ENCODE assay signal across 1 cellular context in genomic region chr2:224429441-224429810, GRCh38.
TF ChIP-seq lines count a peak whose summit lies in the region.

No MANE protein-coding gene starts in this region.

TF ChIP-seq in H1, 55 proteins besides CTCF, POLR2A, EP300 and RAD21:
- no peak for TF ChIP-seq RBBP5 (IDR thresholded peaks at IDR 0.05; ENCODE audit: borderline replicate concordance, low read depth, low read length)
- TF ChIP-seq ZNF274 (IDR thresholded peaks at IDR 0.05; ENCODE audit: borderline replicate concordance, extremely low read depth, low read length), result no peak
